In the genomic region with DNA sequence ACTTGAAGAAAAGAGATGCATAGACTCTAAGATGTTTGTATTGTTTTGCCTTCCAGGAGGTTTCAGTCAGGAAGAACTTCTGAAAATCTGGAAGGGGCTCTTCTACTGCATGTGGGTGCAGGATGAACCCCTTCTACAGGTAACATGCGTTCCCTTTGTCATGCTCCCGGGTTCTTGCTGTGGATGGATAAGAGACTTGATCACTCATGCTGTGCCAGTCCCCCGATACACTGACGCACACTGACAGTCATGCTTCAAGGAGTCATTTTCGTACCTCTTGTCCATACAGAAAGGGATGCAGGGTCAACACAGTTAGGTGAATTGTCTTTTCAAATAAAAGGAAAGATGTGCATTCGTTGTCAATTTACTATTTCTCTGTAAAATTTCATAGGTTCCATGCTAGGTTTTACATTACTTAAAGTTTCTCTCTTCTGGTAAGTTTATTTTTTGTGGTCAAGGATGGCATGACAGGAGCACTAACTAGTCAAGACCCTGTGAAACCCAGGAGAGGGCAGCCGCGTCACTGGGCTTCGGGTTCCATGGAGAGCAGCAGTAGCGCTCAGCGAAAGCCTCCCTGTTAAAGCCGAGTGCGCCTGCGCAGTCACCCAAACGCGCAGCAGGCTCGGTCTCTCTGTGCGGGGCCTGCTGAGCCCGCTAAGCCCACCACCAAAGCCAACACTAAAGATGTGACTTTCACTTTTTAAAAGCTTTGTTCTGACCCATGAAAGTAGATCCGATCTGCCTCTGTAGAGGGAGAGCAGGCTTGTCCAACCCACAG, we compare ENCODE assay signal across 1 cellular context.
TF ChIP-seq lines count a peak whose summit lies in the region.

No MANE protein-coding gene starts in this region.

TF ChIP-seq in H1, 55 proteins besides CTCF, POLR2A, EP300 and RAD21:
- TF ChIP-seq NANOG (IDR thresholded peaks at IDR 0.05; ENCODE audit: insufficient read depth, low read depth, low read length, poor library complexity, severe bottlenecking) (peak; percentile 50), KDM1A (IDR thresholded peaks at IDR 0.05; ENCODE audit: borderline replicate concordance, low read length) (no peak), KDM5A (IDR thresholded peaks at IDR 0.05; ENCODE audit: low read length) (no peak)
- TF ChIP-seq, protein P1, sequence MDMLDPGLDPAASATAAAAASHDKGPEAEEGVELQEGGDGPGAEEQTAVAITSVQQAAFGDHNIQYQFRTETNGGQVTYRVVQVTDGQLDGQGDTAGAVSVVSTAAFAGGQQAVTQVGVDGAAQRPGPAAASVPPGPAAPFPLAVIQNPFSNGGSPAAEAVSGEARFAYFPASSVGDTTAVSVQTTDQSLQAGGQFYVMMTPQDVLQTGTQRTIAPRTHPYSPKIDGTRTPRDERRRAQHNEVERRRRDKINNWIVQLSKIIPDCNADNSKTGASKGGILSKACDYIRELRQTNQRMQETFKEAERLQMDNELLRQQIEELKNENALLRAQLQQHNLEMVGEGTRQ (IDR thresholded peaks at IDR 0.05; ENCODE audit: low read length) = no peak
